8 cellular contexts compared by ENCODE assay signal in the genomic region with DNA sequence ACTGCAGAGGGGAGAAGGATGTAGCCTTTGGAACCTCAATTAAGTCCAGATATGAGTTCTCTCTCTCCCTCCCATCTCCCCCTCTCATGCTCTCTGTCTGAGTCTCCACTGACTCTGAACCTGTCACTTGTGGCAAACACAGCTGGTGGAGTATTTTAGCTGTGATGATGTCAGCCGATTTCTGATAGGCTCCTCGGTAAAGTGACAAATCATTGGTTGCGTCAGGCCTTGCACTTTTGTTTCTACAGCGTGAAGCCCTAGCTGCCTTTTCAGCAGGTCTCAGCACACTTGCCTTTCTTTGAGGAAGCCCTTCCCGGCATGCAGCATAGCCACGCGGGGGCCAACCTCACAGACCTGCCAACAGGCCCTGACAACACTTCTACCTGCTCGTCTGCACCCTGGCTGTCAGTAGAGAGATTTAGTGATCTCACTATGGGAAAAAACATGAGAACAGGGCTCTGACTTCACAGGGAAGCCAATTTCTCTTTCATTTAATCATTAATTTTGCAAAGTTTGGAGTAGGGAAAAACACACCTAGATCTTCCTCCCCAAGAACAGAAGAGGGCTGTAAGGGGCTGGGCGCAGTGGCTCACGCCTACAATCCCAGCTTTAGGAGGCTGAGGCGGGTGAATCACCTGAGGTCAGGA.
DNase-seq lines count a peak whose midpoint lies in the region; ATAC-seq, FAIRE-seq and TF ChIP-seq lines count a peak whose summit lies in the region.

No MANE protein-coding gene starts in this region.

- H3K9ac ChIP-seq in HUES64 (ENCODE audit: low read depth, low read length) = peak overlapping the region; percentile 17; the same call in 1 of the 2 replicates
- H3K9ac ChIP-seq in SK-N-SH = no peak overlapping the region
- no peak overlapping the region for H3K9ac ChIP-seq in adipocyte (ENCODE audit: low read length)

- 72% methylated on average over 11 of the region's 11 CpGs for WGBS in HUES64
- WGBS in SK-N-SH (ENCODE audit: low lambda C conversion rate) = 70% methylated on average over 11 of the region's 11 CpGs

- no peak for TF ChIP-seq RAD21 in SK-N-SH (IDR thresholded peaks at IDR 0.05; ENCODE audit: low read length)

- no peak overlapping the region for H3K4me2 ChIP-seq in SK-N-SH

- no peaks in the 10 kb centered on the region for H3K9me2 ChIP-seq in SK-N-SH

- TF ChIP-seq EP300 in SK-N-SH (IDR thresholded peaks at IDR 0.05; ENCODE audit: borderline replicate concordance in 1 of 2, low read depth in 1 of 2, low read length in 1 of 2) = no peak

- TF ChIP-seq CTCF in SK-N-SH (IDR thresholded peaks at IDR 0.05) = no peak

- H2AFZ ChIP-seq in SK-N-SH (ENCODE audit: low read depth) = no peak overlapping the region

- no peaks in the 10 kb centered on the region for H3K9me3 ChIP-seq in HUES64 (ENCODE audit: insufficient read depth, low read depth, low read length)
- H3K9me3 ChIP-seq in SK-N-SH = no peaks in the 10 kb centered on the region
- no peaks in the 10 kb centered on the region for H3K9me3 ChIP-seq in adipocyte (ENCODE audit: control insufficient read depth, low read length)

- peaks cover 12% of the 10 kb centered on the region for H3K79me2 ChIP-seq in SK-N-SH (ENCODE audit: insufficient read depth)

- peak; percentile 98 for FAIRE-seq in islet of Langerhans (lab: Jason Lieb, UNC)

- peaks cover 39% of the 10 kb centered on the region for H3F3A ChIP-seq in SK-N-SH (replicated peaks; ENCODE audit: insufficient read depth)

- H3K4me1 ChIP-seq in HUES64 (ENCODE audit: insufficient read depth, low read length) (peaks cover 36% of the 10 kb centered on the region), SK-N-SH (ENCODE audit: control insufficient read depth in 1 of 2, insufficient read depth in 2 of 2, low read depth in 1 of 2, low read length in 1 of 2) (peaks cover 13 to 56% of the 10 kb centered on the region in 2 experiments; a peak in 3 of 4 replicates), adipocyte (ENCODE audit: control insufficient read depth, insufficient read depth, low read length) (peaks cover 46% of the 10 kb centered on the region)

- H4K20me1 ChIP-seq in SK-N-SH (ENCODE audit: insufficient read depth) = peaks cover 15% of the 10 kb centered on the region; the same call in 1 of the 2 replicates

- no peak overlapping the region for H3K4me3 ChIP-seq in HUES64 (ENCODE audit: low read length)
- no peak overlapping the region for H3K4me3 ChIP-seq in SK-N-SH (ENCODE audit: low read depth in 2 of 2, low read length in 1 of 2)
- no peak overlapping the region for H3K4me3 ChIP-seq in adipocyte (ENCODE audit: low read length)

- ATAC-seq in GM21390 (IDR thresholded peaks at IDR 0.05; ENCODE audit: unreplicated experiment) = peak; percentile 84

- no peaks in the 10 kb centered on the region for H3K27me3 ChIP-seq in HUES64 (ENCODE audit: insufficient read depth, low read length)
- H3K27me3 ChIP-seq in SK-N-SH (ENCODE audit: insufficient read depth) = no peaks in the 10 kb centered on the region
- no peaks in the 10 kb centered on the region for H3K27me3 ChIP-seq in adipocyte (replicated peaks; ENCODE audit: control insufficient read depth, insufficient read depth, low read length)

- 0 out of 2 replicates have a peak, but pooled peaks cover 4% of the 10 kb centered on the region for H3K36me3 ChIP-seq in HUES64 (ENCODE audit: insufficient read depth, low read length)
- peaks cover 11 to 13% of the 10 kb centered on the region in 2 experiments for H3K36me3 ChIP-seq in SK-N-SH (replicated peaks in 1 of 2; ENCODE audit: control insufficient read depth in 1 of 2, insufficient read depth in 2 of 2, low read length in 1 of 2)
- peaks cover 6% of the 10 kb centered on the region for H3K36me3 ChIP-seq in adipocyte (ENCODE audit: control insufficient read depth, insufficient read depth, low read length, severe bottlenecking)

- peak; percentile 92 for DNase-seq in DMS 273 (lab: John Stamatoyannopoulos, UW; ENCODE audit: unreplicated experiment)
- no peak for DNase-seq in SK-N-SH
- peak; percentile 65 for DNase-seq in adipocyte (ENCODE audit: low read depth)
- DNase-seq in stimulated activated CD4-positive, alpha-beta T cell treated with anti-CD3 and anti-CD28 coated beads, Interleukin-1b, Interleukin-23, amount 100 ng/mL, for 24 hours (ENCODE audit: low read depth in 4 of 4, low spot score in 1 of 4) = peak; percentile 43 to 68 (median 56)
- DNase-seq in NCI-H526 treated with DMSO at 0.1 percent for 48 hours (lab: John Stamatoyannopoulos, UW) = no peak

- peak overlapping the region; percentile 36; the same call in 1 of the 2 replicates for H3K27ac ChIP-seq in HUES64 (ENCODE audit: low read depth, low read length)
- peak overlapping the region in 1 of 2 experiments; percentile 28; a peak in 1 of 4 replicates for H3K27ac ChIP-seq in SK-N-SH (ENCODE audit: low read depth in 2 of 2, low read length in 1 of 2)

- CTCF ChIA-PET in SK-N-SH (lab: Yijun Ruan, JAX) = interaction anchor here (0.6 to 10.2 kb wide), 3 partner anchors 10 to 87 kb away, joined by 3 to 81 read pairs (median 14); no protein-coding TSS in a partner anchor

- POLR2A ChIA-PET in SK-N-SH (lab: Yijun Ruan, JAX) = no interaction called here

TF ChIP-seq in SK-N-SH, 30 proteins besides CTCF, POLR2A, EP300 and RAD21:
- TF ChIP-seq NRF1 (IDR thresholded peaks at IDR 0.05; ENCODE audit: low read depth, low read length) (no peak), EZH2phosphoT487 (IDR thresholded peaks at IDR 0.05; ENCODE audit: borderline replicate concordance, low read depth) (no peak), NFIC (IDR thresholded peaks at IDR 0.05; ENCODE audit: borderline replicate concordance) (no peak), GATA2 (CRISPR knock-in tag; IDR thresholded peaks at IDR 0.05) (no peak), JUND (IDR thresholded peaks at IDR 0.05) (0 out of 2 replicates have a peak, but pooled peaks have one; percentile 30), MEF2A (IDR thresholded peaks at IDR 0.05; ENCODE audit: borderline replicate concordance, low read depth) (peak; percentile 34; the same call in 1 of the 2 replicates), SMC3 (IDR thresholded peaks at IDR 0.05; ENCODE audit: low read depth, low read length) (no peak), GABPA (IDR thresholded peaks at IDR 0.05; ENCODE audit: low read depth) (no peak), SIN3A (IDR thresholded peaks at IDR 0.05; ENCODE audit: borderline replicate concordance, low read depth, low read length) (peak; percentile 72), TCF12 (IDR thresholded peaks at IDR 0.05) (peak; percentile 68), ELF1 (IDR thresholded peaks at IDR 0.05) (no peak)
- TF ChIP-seq, protein P1, sequence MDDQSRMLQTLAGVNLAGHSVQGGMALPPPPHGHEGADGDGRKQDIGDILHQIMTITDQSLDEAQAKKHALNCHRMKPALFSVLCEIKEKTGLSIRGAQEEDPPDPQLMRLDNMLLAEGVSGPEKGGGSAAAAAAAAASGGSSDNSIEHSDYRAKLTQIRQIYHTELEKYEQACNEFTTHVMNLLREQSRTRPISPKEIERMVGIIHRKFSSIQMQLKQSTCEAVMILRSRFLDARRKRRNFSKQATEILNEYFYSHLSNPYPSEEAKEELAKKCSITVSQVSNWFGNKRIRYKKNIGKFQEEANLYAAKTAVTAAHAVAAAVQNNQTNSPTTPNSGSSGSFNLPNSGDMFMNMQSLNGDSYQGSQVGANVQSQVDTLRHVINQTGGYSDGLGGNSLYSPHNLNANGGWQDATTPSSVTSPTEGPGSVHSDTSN (IDR thresholded peaks at IDR 0.05) = peak; percentile 62
- TF ChIP-seq, protein P2, sequence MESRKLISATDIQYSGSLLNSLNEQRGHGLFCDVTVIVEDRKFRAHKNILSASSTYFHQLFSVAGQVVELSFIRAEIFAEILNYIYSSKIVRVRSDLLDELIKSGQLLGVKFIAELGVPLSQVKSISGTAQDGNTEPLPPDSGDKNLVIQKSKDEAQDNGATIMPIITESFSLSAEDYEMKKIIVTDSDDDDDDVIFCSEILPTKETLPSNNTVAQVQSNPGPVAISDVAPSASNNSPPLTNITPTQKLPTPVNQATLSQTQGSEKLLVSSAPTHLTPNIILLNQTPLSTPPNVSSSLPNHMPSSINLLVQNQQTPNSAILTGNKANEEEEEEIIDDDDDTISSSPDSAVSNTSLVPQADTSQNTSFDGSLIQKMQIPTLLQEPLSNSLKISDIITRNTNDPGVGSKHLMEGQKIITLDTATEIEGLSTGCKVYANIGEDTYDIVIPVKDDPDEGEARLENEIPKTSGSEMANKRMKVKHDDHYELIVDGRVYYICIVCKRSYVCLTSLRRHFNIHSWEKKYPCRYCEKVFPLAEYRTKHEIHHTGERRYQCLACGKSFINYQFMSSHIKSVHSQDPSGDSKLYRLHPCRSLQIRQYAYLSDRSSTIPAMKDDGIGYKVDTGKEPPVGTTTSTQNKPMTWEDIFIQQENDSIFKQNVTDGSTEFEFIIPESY (IDR thresholded peaks at IDR 0.05; ENCODE audit: borderline replicate concordance, low read depth) = no peak
- TF ChIP-seq, protein P3, sequence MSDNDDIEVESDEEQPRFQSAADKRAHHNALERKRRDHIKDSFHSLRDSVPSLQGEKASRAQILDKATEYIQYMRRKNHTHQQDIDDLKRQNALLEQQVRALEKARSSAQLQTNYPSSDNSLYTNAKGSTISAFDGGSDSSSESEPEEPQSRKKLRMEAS (IDR thresholded peaks at IDR 0.05; ENCODE audit: low read depth) = peak; percentile 15; the same call in 1 of the 2 replicates
TF ChIP-seq in SK-N-SH: peak in this region for 6.

Comparison
In these comparisons a context has a peak if more than half of its experiments do, and no peak if none do; other contexts are left out.
1. DNase-seq: peak in DMS 273 (single experiment), adipocyte (single experiment) and stimulated activated CD4-positive, alpha-beta T cell treated with anti-CD3 and anti-CD28 coated beads, Interleukin-1b, Interleukin-23, amount 100 ng/mL, for 24 hours (4 of 4); none in SK-N-SH (single experiment) and NCI-H526 treated with DMSO at 0.1 percent for 48 hours (single experiment).